In the genomic region with DNA sequence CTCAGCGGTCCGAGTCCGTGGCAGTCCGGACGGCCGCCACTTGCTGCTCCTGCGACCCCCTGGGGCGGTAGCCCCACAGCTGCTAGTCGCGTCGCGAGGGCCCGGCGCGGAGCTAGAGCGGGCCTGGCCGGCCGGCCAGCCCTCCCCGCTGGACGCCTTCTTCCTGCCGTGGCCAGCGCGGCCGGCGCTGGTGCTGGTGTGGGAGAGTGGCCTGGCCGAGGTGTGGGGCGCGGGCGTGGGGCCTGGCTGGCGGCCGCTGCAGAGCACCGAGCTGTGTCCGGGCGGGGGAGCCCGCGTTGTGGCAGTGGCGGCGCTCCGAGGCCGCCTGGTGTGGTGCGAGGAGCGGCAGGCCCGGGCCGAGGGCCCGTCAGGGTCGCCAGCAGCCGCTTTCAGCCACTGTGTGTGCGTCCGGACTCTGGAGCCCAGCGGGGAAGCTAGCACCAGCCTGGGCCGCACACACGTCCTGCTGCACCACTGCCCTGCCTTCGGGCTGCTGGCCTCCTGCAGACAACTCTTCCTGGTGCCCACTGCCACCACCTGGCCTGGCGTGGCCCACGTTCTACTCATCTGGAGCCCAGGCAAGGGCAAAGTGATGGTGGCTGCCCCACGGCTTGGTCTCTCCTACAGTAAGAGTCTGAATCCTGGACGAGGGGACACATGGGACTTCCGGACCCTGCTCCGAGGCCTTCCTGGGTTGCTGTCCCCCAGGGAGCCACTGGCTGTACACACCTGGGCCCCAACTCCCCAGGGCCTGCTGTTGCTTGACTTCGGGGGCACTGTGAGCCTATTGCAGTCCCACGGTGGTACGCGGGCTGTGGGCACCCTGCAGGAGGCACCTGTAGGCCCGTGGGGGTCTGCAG, we compare ENCODE assay signal across 8 cellular contexts. TPM values are rescaled to one million over a fixed set of nuclear protein-coding genes. Genes with fewer than 3 reads are reported as not detected.
DNase-seq lines count a peak whose midpoint lies in the region; ATAC-seq and TF ChIP-seq lines count a peak whose summit lies in the region.

No MANE protein-coding gene starts in this region.

- peak overlapping the region; percentile 21; the same call in 1 of the 2 replicates for H4K5ac ChIP-seq in IMR-90 (ENCODE audit: low read depth, low read length)

- no peaks in the 10 kb centered on the region for H3K9me3 ChIP-seq in IMR-90 (ENCODE audit: control insufficient read depth, insufficient read depth, low read length)

- peak overlapping the region; percentile 89 for H3K4ac ChIP-seq in IMR-90 (ENCODE audit: low read depth, low read length)

- H2AK9ac ChIP-seq in IMR-90 (replicated peaks; ENCODE audit: low read depth, low read length, poor library complexity), result peak overlapping the region; percentile 73

- H2BK20ac ChIP-seq in IMR-90 (ENCODE audit: low read depth, low read length), result no peak overlapping the region

- in situ Hi-C loops in IMR-90 (cut with MboI; ENCODE audit: low sequenced_read_pairs), result no loop called here

- peak overlapping the region; percentile 68 for H3K4me3 ChIP-seq in IMR-90 (ENCODE audit: insufficient read depth, low read depth, low read length)
- peak overlapping the region; percentile 76 for H3K4me3 ChIP-seq in fibroblast of villous mesenchyme (ENCODE audit: low read depth, low read length)

- H3K4me3 Mint-ChIP-seq in activated T-cell treated with anti-CD3 and anti-CD28 coated beads, Interleukin-2, amount 50 U/mL, for 4 hours, result peak overlapping the region; percentile 88
- peak overlapping the region; percentile 88 for H3K4me3 Mint-ChIP-seq in neural crest cell

- H2BK15ac ChIP-seq in IMR-90 (ENCODE audit: low read depth, low read length), result no peak overlapping the region

- no peaks in the 10 kb centered on the region for H3K9me3 Mint-ChIP-seq in activated T-cell treated with anti-CD3 and anti-CD28 coated beads, Interleukin-2, amount 50 U/mL, for 4 hours
- H3K9me3 Mint-ChIP-seq in neural crest cell, result no peaks in the 10 kb centered on the region

- H2AK5ac ChIP-seq in IMR-90 (ENCODE audit: low read depth, low read length), result peak overlapping the region; percentile 90

- peaks cover 19% of the 10 kb centered on the region for H3K9me1 ChIP-seq in IMR-90 (ENCODE audit: insufficient read depth, low read length)

- H3K27me3 ChIP-seq in IMR-90 (ENCODE audit: control insufficient read depth, insufficient read depth, low read length), result no peaks in the 10 kb centered on the region

- peaks cover 20% of the 10 kb centered on the region for H3K36me3 ChIP-seq in IMR-90 (ENCODE audit: control insufficient read depth, insufficient read depth, low read length)

- H2BK5ac ChIP-seq in IMR-90 (ENCODE audit: low read depth, low read length, poor library complexity, severe bottlenecking), result peak overlapping the region; percentile 47

- CTCF ChIA-PET in IMR-90 (lab: Yijun Ruan, JAX), result interaction anchor here (1.5 kb wide), 1 partner anchor 56 kb away, joined by 3 read pairs; no protein-coding TSS in a partner anchor

- TF ChIP-seq POLR2A in IMR-90 (IDR thresholded peaks at IDR 0.05; ENCODE audit: low read depth, low read length), result no peak; the same call in 1 of the 2 replicates

- BruUV-seq in IMR-90 (replicated peaks; lab: Mats Ljungman, UMichigan), result no TSS peak

- peak overlapping the region; percentile 81; the same call in 1 of the 2 replicates for H3K23ac ChIP-seq in IMR-90 (ENCODE audit: low read depth, low read length)

- H3K79me1 ChIP-seq in IMR-90 (ENCODE audit: low read depth in 1 of 2, low read length in 2 of 2), result peaks cover 22 to 43% of the 10 kb centered on the region in 2 experiments

- DNase-seq in GM03348 (ENCODE audit: low spot score), result peak; percentile 67
- peak; percentile 13 for DNase-seq in IMR-90
- DNase-seq in activated T-cell treated with anti-CD3 and anti-CD28 coated beads, Interleukin-2, amount 50 U/mL, for 4 hours, result peak; percentile 9
- no peak for DNase-seq in fibroblast of villous mesenchyme (ENCODE audit: low read depth)
- DNase-seq in neural crest cell (ENCODE audit: low read depth, low spot score), result peak; percentile 35
- no peak for DNase-seq in hippocampal formation (lab: John Stamatoyannopoulos, UW)
- no peak for DNase-seq in SHP77 treated with DMSO at 0.1 percent for 48 hours (lab: John Stamatoyannopoulos, UW)

- intact Hi-C loops in IMR-90 (cut with micrococcal nuclease), result no loop called here

- WGBS in IMR-90 (ENCODE audit: extremely low coverage in 2 of 2, insufficient read length in 1 of 2), 2 experiments, result 20% methylated on average over 37 of the region's 64 CpGs; no CpG with 5 or more reads in 1 of the 2 experiments

- peak overlapping the region; percentile 98 for H3K9ac ChIP-seq in IMR-90 (ENCODE audit: low read depth, low read length)

- H3K27me3 Mint-ChIP-seq in activated T-cell treated with anti-CD3 and anti-CD28 coated beads, Interleukin-2, amount 50 U/mL, for 4 hours (ENCODE audit: low read depth), result no peaks in the 10 kb centered on the region
- peaks cover 17% of the 10 kb centered on the region for H3K27me3 Mint-ChIP-seq in neural crest cell (ENCODE audit: low read depth)

- peak overlapping the region; percentile 97 for H3K4me2 ChIP-seq in IMR-90 (ENCODE audit: low read depth, low read length)

- peaks cover 33% of the 10 kb centered on the region for H4K20me1 ChIP-seq in IMR-90 (ENCODE audit: insufficient read depth, low read length)

- TF ChIP-seq CTCF in IMR-90 (conservative IDR thresholded peaks at IDR 0.05; ENCODE audit: low read depth, low read length) (no peak), fibroblast of villous mesenchyme (IDR thresholded peaks at IDR 0.05; ENCODE audit: insufficient read depth, low read depth, low read length) (no peak), neural crest cell (conservative IDR thresholded peaks at IDR 0.05) (no peak)

- H3K14ac ChIP-seq in IMR-90 (replicated peaks; ENCODE audit: low read depth, low read length), result peak overlapping the region; percentile 69

- H3K4me1 Mint-ChIP-seq in activated T-cell treated with anti-CD3 and anti-CD28 coated beads, Interleukin-2, amount 50 U/mL, for 4 hours (ENCODE audit: low read depth), result peaks cover 29% of the 10 kb centered on the region
- H3K4me1 Mint-ChIP-seq in neural crest cell, result peaks cover 16% of the 10 kb centered on the region

- H3K4me1 ChIP-seq in IMR-90 (ENCODE audit: control insufficient read depth, insufficient read depth, low read length), result peaks cover 22% of the 10 kb centered on the region

- no peak overlapping the region for H3K27ac Mint-ChIP-seq in neural crest cell (ENCODE audit: unreplicated experiment)

- H3K36me3 Mint-ChIP-seq in activated T-cell treated with anti-CD3 and anti-CD28 coated beads, Interleukin-2, amount 50 U/mL, for 4 hours (ENCODE audit: insufficient read depth), result no peaks in the 10 kb centered on the region
- H3K36me3 Mint-ChIP-seq in neural crest cell (ENCODE audit: low read depth), result no peaks in the 10 kb centered on the region

- no peak overlapping the region for H3K56ac ChIP-seq in IMR-90 (ENCODE audit: extremely low read depth, insufficient read depth, low read length)

- peak overlapping the region; percentile 61 for H3K27ac ChIP-seq in IMR-90 (ENCODE audit: insufficient read depth, low read length)

- no peak; the same call in 1 of the 2 replicates for TF ChIP-seq RAD21 in IMR-90 (IDR thresholded peaks at IDR 0.05; ENCODE audit: low read length)

- ATAC-seq in GM21529 (IDR thresholded peaks at IDR 0.05; ENCODE audit: unreplicated experiment) (peak; percentile 17), IMR-90 (ENCODE audit: low read depth) (peak; percentile 45)
- ATAC-seq in activated T-cell treated with anti-CD3 and anti-CD28 coated beads, Interleukin-2, amount 50 U/mL, for 4 hours, result peak; percentile 21 to 31

- peak overlapping the region; percentile 43; the same call in 1 of the 2 replicates for H4K91ac ChIP-seq in IMR-90 (ENCODE audit: insufficient read depth, low read depth, low read length)

- H3K18ac ChIP-seq in IMR-90 (ENCODE audit: low read depth, low read length), result no peak overlapping the region

- dilution Hi-C loops in IMR-90 (cut with HindIII; ENCODE audit: low sequenced_read_pairs, unreplicated experiment), result no loop called here

- 0 out of 2 replicates have a peak overlapping the region, but pooled peaks have one; percentile 12 for H2BK120ac ChIP-seq in IMR-90 (ENCODE audit: low read depth, low read length)

- peak overlapping the region; percentile 55 to 69; a peak in 3 of 4 replicates for H4K8ac ChIP-seq in IMR-90 (ENCODE audit: low read depth in 2 of 2, low read length in 2 of 2)

- POLR2A ChIA-PET in IMR-90 (lab: Charles Lee; ENCODE audit: unreplicated experiment), result no interaction called here

- peak overlapping the region; percentile 89 for H2AFZ ChIP-seq in IMR-90 (replicated peaks; ENCODE audit: low read length, poor library complexity)

TF ChIP-seq in IMR-90, 13 proteins besides CTCF, POLR2A, EP300 and RAD21 (continues in another document):
- TF ChIP-seq BHLHE40 (IDR thresholded peaks at IDR 0.05; ENCODE audit: low read depth, low read length), result no peak
- no peak for TF ChIP-seq NFE2L2 (IDR thresholded peaks at IDR 0.05; ENCODE audit: low read depth, low read length)
- no peak for TF ChIP-seq RFX5 (IDR thresholded peaks at IDR 0.05; ENCODE audit: low read depth, low read length)
- TF ChIP-seq CHD1 (IDR thresholded peaks at IDR 0.05; ENCODE audit: low read depth, low read length), result no peak
- TF ChIP-seq RCOR1 (IDR thresholded peaks at IDR 0.05; ENCODE audit: insufficient replicate concordance, low read length), result no peak

RNA-seq across cellular contexts. Expression of gene HPS6, which starts 0.6 kb away (rescaled TPM):
- total RNA-seq in IMR-90 (2012; rRNA removed) (21.9 and 23.1 TPM in 2 replicates), fibroblast of villous mesenchyme (34.1 and 34.8 TPM in 2 replicates), neural crest cell (17.5 and 18.9 TPM in 2 replicates)
- 10.5 and 11.3 TPM in 2 replicates for polyA plus RNA-seq in IMR-90 (2012; rRNA removed)
- 8.6 and 13.8 TPM in 2 replicates for polyA plus RNA-seq in IMR-90 (2012; cell fraction: cytosol; rRNA removed)
- 2.5 and 6.5 TPM in 2 replicates for polyA plus RNA-seq in IMR-90 (2012; cell fraction: nucleus; rRNA removed; ENCODE audit: low replicate concordance)
- total RNA-seq in activated T-cell treated with anti-CD3 and anti-CD28 coated beads, Interleukin-2, amount 50 U/mL, for 4 hours, result 10 to 100 TPM; 25.4 to 27.7 (median 25.5) TPM

RNA-seq across cellular contexts. Expression of gene ARMH3, which starts 9.8 kb away (rescaled TPM):
- total RNA-seq in IMR-90 (2012; rRNA removed) (13.1 and 20.6 TPM in 2 replicates), fibroblast of villous mesenchyme (7.7 and 10.4 TPM in 2 replicates), neural crest cell (24.4 TPM in 2 replicates)
- polyA plus RNA-seq in IMR-90 (2012; rRNA removed), result 12.1 and 12.5 TPM in 2 replicates
- polyA plus RNA-seq in IMR-90 (2012; cell fraction: cytosol; rRNA removed), result 7.1 and 7.3 TPM in 2 replicates
- polyA plus RNA-seq in IMR-90 (2012; cell fraction: nucleus; rRNA removed; ENCODE audit: low replicate concordance), result 10.5 and 18.9 TPM in 2 replicates
- 10 to 100 TPM; 16.6 to 21.7 (median 21.5) TPM for total RNA-seq in activated T-cell treated with anti-CD3 and anti-CD28 coated beads, Interleukin-2, amount 50 U/mL, for 4 hours

RNA-seq across cellular contexts. Expression of gene LDB1, which starts 54.4 kb away (rescaled TPM):
- 45.3 and 47.9 TPM in 2 replicates for total RNA-seq in IMR-90 (2012; rRNA removed)
- 92.4 and 100 TPM in 2 replicates for polyA plus RNA-seq in IMR-90 (2012; rRNA removed)
- 40.2 and 67.9 TPM in 2 replicates for polyA plus RNA-seq in IMR-90 (2012; cell fraction: cytosol; rRNA removed)
- 464 and 468 TPM in 2 replicates for polyA plus RNA-seq in IMR-90 (2012; cell fraction: nucleus; rRNA removed; ENCODE audit: low replicate concordance)
- total RNA-seq in activated T-cell treated with anti-CD3 and anti-CD28 coated beads, Interleukin-2, amount 50 U/mL, for 4 hours, result 10 to 100 TPM; 55.7 to 59.6 (median 56.2) TPM
- 53.8 and 56.1 TPM in 2 replicates for total RNA-seq in fibroblast of villous mesenchyme
- 122 and 127 TPM in 2 replicates for total RNA-seq in neural crest cell

Comparison
In these comparisons a context has a peak if more than half of its experiments do, and no peak if none do; other contexts are left out.
1. DNase-seq: peak in GM03348 (single experiment), IMR-90 (single experiment), activated T-cell treated with anti-CD3 and anti-CD28 coated beads, Interleukin-2, amount 50 U/mL, for 4 hours (single experiment) and neural crest cell (single experiment); none in fibroblast of villous mesenchyme (single experiment), hippocampal formation (0 of 2) and SHP77 treated with DMSO at 0.1 percent for 48 hours (single experiment).
2. Peak in every context shown above with its lines, with median percentiles within 50 percentile points of each other: ATAC-seq.